In the genomic region with DNA sequence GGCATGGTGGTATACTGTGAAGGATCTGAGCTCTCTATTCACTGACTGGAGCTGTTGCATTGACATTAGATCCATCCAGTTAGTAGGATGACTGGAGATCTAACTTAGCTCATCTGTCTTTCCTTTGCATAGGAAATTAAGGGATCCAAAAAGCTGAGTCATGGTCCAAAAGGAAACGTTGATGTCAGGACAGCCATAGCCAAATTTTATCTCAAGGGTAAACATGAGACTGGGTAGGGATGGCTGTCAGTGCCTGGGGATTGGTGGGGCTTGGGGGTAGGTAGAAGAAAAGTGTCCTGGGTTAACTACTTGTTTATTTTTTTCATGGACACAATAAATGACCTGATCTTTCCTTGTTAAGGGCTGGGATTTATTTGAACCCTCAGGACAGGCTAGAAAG, we compare ENCODE assay signal across 10 cellular contexts. TPM values are rescaled to one million over a fixed set of nuclear protein-coding genes. Genes with fewer than 3 reads are reported as not detected.
DNase-seq lines count a peak whose midpoint lies in the region; ATAC-seq, FAIRE-seq and TF ChIP-seq lines count a peak whose summit lies in the region.
"Had no signal": no experiment of that assay in that cellular context is flagged by ENCODE, and none has a peak within 500 bp of the region (broad histone marks: within the 10 kb centered on the region; RNA-seq: fewer than 3 reads in every experiment).

No MANE protein-coding gene starts in this region.

- H3K4me3 ChIP-seq in esophagus muscularis mucosa = no peak overlapping the region

- POLR2A ChIA-PET in RWPE1 (lab: Yijun Ruan, JAX; ENCODE audit: low non-redundant PET) = no interaction called here

- no peaks in the 10 kb centered on the region for H3K9me3 Mint-ChIP-seq in activated T-helper 1 cell treated with anti-CD3 and anti-CD28 coated beads, Interleukin-12 subunit alpha, Interleukin-12 subunit beta, Interleukin-2, Interleukin-4 antibody, amounts not matched to agents 30 ng/mL and 10 ng/mL and 1 ng/mL, durations not matched to agents 14 hours and 24 hours and 36 hours
- H3K9me3 Mint-ChIP-seq: activated naive CD8-positive, alpha-beta T cell treated with anti-CD3 and anti-CD28 coated beads, Interleukin-2, amount 10 ng/mL, durations not matched to agents 7 days and 5 days had no signal

- no peak for FAIRE-seq in D721Med (lab: Jason Lieb, UNC)

- 0% methylated on average over 1 of the region's 1 CpG for WGBS in esophagus muscularis mucosa

- no peaks in the 10 kb centered on the region for H3K9me3 ChIP-seq in esophagus muscularis mucosa

- CTCF ChIA-PET in RWPE1 (lab: Yijun Ruan, JAX) = interaction anchor here (0.7 kb wide), 1 partner anchor 349 kb away, joined by 3 read pairs; no protein-coding TSS in a partner anchor

- peaks cover 16% of the 10 kb centered on the region for H3K4me1 Mint-ChIP-seq in activated T-helper 1 cell treated with anti-CD3 and anti-CD28 coated beads, Interleukin-12 subunit alpha, Interleukin-12 subunit beta, Interleukin-2, Interleukin-4 antibody, amounts not matched to agents 30 ng/mL and 10 ng/mL and 1 ng/mL, durations not matched to agents 14 hours and 24 hours and 36 hours (ENCODE audit: low read depth)

- no peaks in the 10 kb centered on the region for H3K27me3 Mint-ChIP-seq in activated T-helper 1 cell treated with anti-CD3 and anti-CD28 coated beads, Interleukin-12 subunit alpha, Interleukin-12 subunit beta, Interleukin-2, Interleukin-4 antibody, amounts not matched to agents 30 ng/mL and 10 ng/mL and 1 ng/mL, durations not matched to agents 14 hours and 24 hours and 36 hours (ENCODE audit: insufficient read depth)
- H3K27me3 Mint-ChIP-seq: activated naive CD8-positive, alpha-beta T cell treated with anti-CD3 and anti-CD28 coated beads, Interleukin-2, amount 10 ng/mL, durations not matched to agents 7 days and 5 days had no signal

- no peak overlapping the region for H3K4me3 Mint-ChIP-seq in activated T-helper 1 cell treated with anti-CD3 and anti-CD28 coated beads, Interleukin-12 subunit alpha, Interleukin-12 subunit beta, Interleukin-2, Interleukin-4 antibody, amounts not matched to agents 30 ng/mL and 10 ng/mL and 1 ng/mL, durations not matched to agents 14 hours and 24 hours and 36 hours
- H3K4me3 Mint-ChIP-seq: activated naive CD8-positive, alpha-beta T cell treated with anti-CD3 and anti-CD28 coated beads, Interleukin-2, amount 10 ng/mL, durations not matched to agents 7 days and 5 days had no signal

- no peak overlapping the region for H3K27ac Mint-ChIP-seq in activated T-helper 1 cell treated with anti-CD3 and anti-CD28 coated beads, Interleukin-12 subunit alpha, Interleukin-12 subunit beta, Interleukin-2, Interleukin-4 antibody, amounts not matched to agents 30 ng/mL and 10 ng/mL and 1 ng/mL, durations not matched to agents 14 hours and 24 hours and 36 hours
- H3K27ac Mint-ChIP-seq: activated naive CD8-positive, alpha-beta T cell treated with anti-CD3 and anti-CD28 coated beads, Interleukin-2, amount 10 ng/mL, durations not matched to agents 7 days and 5 days had no signal

- peaks cover 6 to 56% (median 30%) of the 10 kb centered on the region in 4 donors for H3K36me3 ChIP-seq in esophagus muscularis mucosa

- H3K27me3 ChIP-seq in esophagus muscularis mucosa = no peaks in the 10 kb centered on the region
- H3K27me3 ChIP-seq: foreskin keratinocyte had no signal

- TF ChIP-seq CTCF in RWPE1 (conservative IDR thresholded peaks at IDR 0.05; ENCODE audit: low read depth) (no peak), esophagus muscularis mucosa (IDR thresholded peaks at IDR 0.05) (no peak), D721Med (IDR thresholded peaks at IDR 0.05; ENCODE audit: insufficient read depth, missing control alignments) (no peak)

- peak overlapping the region; percentile 55; the same call in 1 of the 2 replicates for H3K27ac ChIP-seq in RWPE1
- H3K27ac ChIP-seq in esophagus muscularis mucosa (replicated peaks in 1 of 4) = peak overlapping the region in 3 of 4 donors; percentile 4 to 48 (median 38)
- H3K27ac ChIP-seq: foreskin keratinocyte had no signal

- intact Hi-C loops in esophagus muscularis mucosa (cut with DNase I) = loop anchor here (5.0 kb wide), 1 partner anchor 72 kb away; the partner anchor contains the start of genes PPP2R3C and PRORP
- intact Hi-C loops in activated T-helper 1 cell treated with anti-CD3 and anti-CD28 coated beads, Interleukin-12 subunit alpha, Interleukin-12 subunit beta, Interleukin-2, Interleukin-4 antibody, amounts not matched to agents 30 ng/mL and 10 ng/mL and 1 ng/mL, durations not matched to agents 14 hours and 24 hours and 36 hours (cut with micrococcal nuclease) = no loop called here

- H3K4me1 ChIP-seq in esophagus muscularis mucosa = peaks cover 26 to 47% (median 32%) of the 10 kb centered on the region in 4 donors
- H3K4me1 ChIP-seq: foreskin keratinocyte had no signal

- no peak for TF ChIP-seq EP300 in esophagus muscularis mucosa (IDR thresholded peaks at IDR 0.05)

- TF ChIP-seq POLR2A in esophagus muscularis mucosa (IDR thresholded peaks at IDR 0.05; ENCODE audit: low read depth) = no peak

- no peak for ATAC-seq in GM18873 (IDR thresholded peaks at IDR 0.05; ENCODE audit: low FRiP score, unreplicated experiment)
- ATAC-seq: foreskin keratinocyte had no signal

- peaks cover 19% of the 10 kb centered on the region for H3K36me3 Mint-ChIP-seq in activated T-helper 1 cell treated with anti-CD3 and anti-CD28 coated beads, Interleukin-12 subunit alpha, Interleukin-12 subunit beta, Interleukin-2, Interleukin-4 antibody, amounts not matched to agents 30 ng/mL and 10 ng/mL and 1 ng/mL, durations not matched to agents 14 hours and 24 hours and 36 hours (ENCODE audit: low read depth)

- peak; percentile 21 for DNase-seq in GM04504 (ENCODE audit: low read depth)
- no peak for DNase-seq in RWPE1 (ENCODE audit: low spot score)
- DNase-seq in esophagus muscularis mucosa (ENCODE audit: extremely low spot score) = no peak
- DNase-seq in pons (ENCODE audit: low spot score) = peak; percentile 17
- no peak for DNase-seq in D721Med (ENCODE audit: insufficient read length, low spot score)
- DNase-seq in activated T-helper 1 cell treated with anti-CD3 and anti-CD28 coated beads, Interleukin-12 subunit alpha, Interleukin-12 subunit beta, Interleukin-2, Interleukin-4 antibody, amounts not matched to agents 30 ng/mL and 10 ng/mL and 1 ng/mL, durations not matched to agents 14 hours and 24 hours and 36 hours (ENCODE audit: low spot score) = no peak
- no peak for DNase-seq in activated naive CD4-positive, alpha-beta T cell treated with Interleukin-2 at 50 U/mL for 16 hours
- DNase-seq: activated naive CD8-positive, alpha-beta T cell treated with anti-CD3 and anti-CD28 coated beads, Interleukin-2, amount 10 ng/mL, durations not matched to agents 7 days and 5 days; foreskin keratinocyte had no signal

RNA-seq across cellular contexts. Expression of gene FAM177A1, which starts 4.6 kb away (rescaled TPM):
- 10 to 100 TPM; 49.0 to 60.8 (median 54.7) TPM for total RNA-seq in esophagus muscularis mucosa
- 43.2 and 46.3 TPM in 2 replicates for total RNA-seq in activated T-helper 1 cell treated with anti-CD3 and anti-CD28 coated beads, Interleukin-12 subunit alpha, Interleukin-12 subunit beta, Interleukin-2, Interleukin-4 antibody, amounts not matched to agents 30 ng/mL and 10 ng/mL and 1 ng/mL, durations not matched to agents 14 hours and 24 hours and 36 hours

Comparison
In these comparisons a context has a peak if more than half of its experiments do, and no peak if none do; other contexts are left out.
1. DNase-seq: peak in GM04504 (single experiment) and pons (single experiment); none in RWPE1 (single experiment), esophagus muscularis mucosa (single experiment), D721Med (single experiment), activated T-helper 1 cell treated with anti-CD3 and anti-CD28 coated beads, Interleukin-12 subunit alpha, Interleukin-12 subunit beta, Interleukin-2, Interleukin-4 antibody, amounts not matched to agents 30 ng/mL and 10 ng/mL and 1 ng/mL, durations not matched to agents 14 hours and 24 hours and 36 hours (single experiment) and activated naive CD4-positive, alpha-beta T cell treated with Interleukin-2 at 50 U/mL for 16 hours (single experiment).